In the genomic region with DNA sequence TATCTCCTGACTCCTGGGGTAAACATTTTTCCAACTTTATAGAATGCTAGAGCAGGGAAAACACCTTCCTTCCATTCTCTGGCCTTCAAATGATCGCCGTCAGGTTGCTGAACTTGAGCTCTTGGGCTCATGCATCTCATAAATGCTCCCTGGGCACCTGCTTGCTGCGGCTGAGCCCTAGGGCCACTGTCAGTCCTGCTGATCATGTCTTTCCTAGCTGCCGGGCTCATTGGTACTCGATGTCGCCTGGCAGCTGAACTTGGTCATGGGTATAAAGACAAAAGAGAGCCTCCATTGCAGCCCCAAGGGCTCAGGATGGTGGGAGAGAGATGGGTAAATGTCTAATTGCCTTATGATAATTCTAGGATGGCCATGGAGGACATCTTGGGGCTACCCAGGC, we compare ENCODE assay signal across 23 cellular contexts.
A peak's percentile ranks its signal among the peaks of the same experiment; 100 is the strongest.
DNase-seq lines count a peak whose midpoint lies in the region; ATAC-seq and TF ChIP-seq lines count a peak whose summit lies in the region.
"Had no signal": no experiment of that assay in that cellular context is flagged by ENCODE, and none has a peak within 500 bp of the region (broad histone marks: within the 10 kb centered on the region; RNA-seq: fewer than 3 reads in every experiment).

No MANE protein-coding gene starts in this region.

- no peak for DNase-seq in CD4-positive, CD25-positive, alpha-beta regulatory T cell
- no peak for DNase-seq in osteocyte (ENCODE audit: extremely low spot score, unreplicated experiment)
- DNase-seq in activated CD4-positive, alpha-beta T cell treated with anti-CD3 and anti-CD28 coated beads for 36 hours, result no peak
- no peak for DNase-seq in ACHN
- no peak for DNase-seq in NCI-H345 (lab: John Stamatoyannopoulos, UW)
- DNase-seq: activated CD4-positive, CD25-positive, alpha-beta regulatory T cell treated with anti-CD3 and anti-CD28 coated beads, Interleukin-2, amount 50 U/mL, for 72 hours; activated naive CD4-positive, alpha-beta T cell; activated T-cell treated with anti-CD3 and anti-CD28 coated beads, Interleukin-2, amount 50 U/mL, for 4 hours; amniotic stem cell; effector CD8-positive, alpha-beta T cell; foreskin keratinocyte; hippocampal formation; left colon; midbrain; naive thymus-derived CD4-positive, alpha-beta T cell; NCI-H748 treated with DMSO at 0.1 percent for 48 hours; ovary had no signal

- no peak for TF ChIP-seq EP300 in gastroesophageal sphincter (IDR thresholded peaks at IDR 0.05)

- H3K36me3 Mint-ChIP-seq in CD4-positive, CD25-positive, alpha-beta regulatory T cell, result no peaks in the 10 kb centered on the region
- H3K36me3 Mint-ChIP-seq in osteocyte (ENCODE audit: unreplicated experiment), result no peaks in the 10 kb centered on the region
- no peaks in the 10 kb centered on the region for H3K36me3 Mint-ChIP-seq in activated CD4-positive, alpha-beta T cell treated with anti-CD3 and anti-CD28 coated beads for 36 hours (ENCODE audit: low read depth)
- H3K36me3 Mint-ChIP-seq: CD14-positive monocyte; naive thymus-derived CD4-positive, alpha-beta T cell had no signal

- no peaks in the 10 kb centered on the region for H3K36me3 ChIP-seq in BLaER1
- H3K36me3 ChIP-seq in CD4-positive, CD25-positive, alpha-beta regulatory T cell (ENCODE audit: control insufficient read depth, insufficient read depth, low read length), result no peaks in the 10 kb centered on the region
- no peaks in the 10 kb centered on the region for H3K36me3 ChIP-seq in gastroesophageal sphincter
- H3K36me3 ChIP-seq: HAP-1, ovary, SJSA1 had no signal

- no peak overlapping the region for H3K9ac ChIP-seq in BLaER1

- TF ChIP-seq CTCF in gastroesophageal sphincter (IDR thresholded peaks at IDR 0.05) (no peak), osteocyte (IDR thresholded peaks at IDR 0.05) (no peak)

- no peaks in the 10 kb centered on the region for H3K9me3 Mint-ChIP-seq in CD4-positive, CD25-positive, alpha-beta regulatory T cell
- H3K9me3 Mint-ChIP-seq in osteocyte (ENCODE audit: unreplicated experiment), result no peaks in the 10 kb centered on the region
- H3K9me3 Mint-ChIP-seq in activated CD4-positive, alpha-beta T cell treated with anti-CD3 and anti-CD28 coated beads for 36 hours (ENCODE audit: low read depth), result no peaks in the 10 kb centered on the region
- H3K9me3 Mint-ChIP-seq: activated T-cell treated with anti-CD3 and anti-CD28 coated beads, Interleukin-2, amount 50 U/mL, for 4 hours; CD14-positive monocyte had no signal

- POLR2A ChIA-PET in activated CD4-positive, alpha-beta T cell treated with anti-CD3 and anti-CD28 coated beads for 36 hours (lab: Charles Lee), result no interaction called here

- H3K27ac Mint-ChIP-seq in CD4-positive, CD25-positive, alpha-beta regulatory T cell, result peak overlapping the region in 2 of 3 donors; percentile 21 to 43
- H3K27ac Mint-ChIP-seq in osteocyte (ENCODE audit: unreplicated experiment), result peak overlapping the region; percentile 13
- H3K27ac Mint-ChIP-seq in activated CD4-positive, alpha-beta T cell treated with anti-CD3 and anti-CD28 coated beads for 36 hours, result no peak overlapping the region
- H3K27ac Mint-ChIP-seq: naive thymus-derived CD4-positive, alpha-beta T cell had no signal

- H3K4me1 ChIP-seq in BLaER1 (peaks cover 99% of the 10 kb centered on the region), gastroesophageal sphincter (peaks cover 0 to 83% (median 28%) of the 10 kb centered on the region in 3 donors)
- H3K4me1 ChIP-seq in CD4-positive, CD25-positive, alpha-beta regulatory T cell (ENCODE audit: control insufficient read depth, insufficient read depth, low read length, poor library complexity, severe bottlenecking), result no peaks in the 10 kb centered on the region
- H3K4me1 ChIP-seq: HAP-1 had no signal

- H4K20me1 ChIP-seq in BLaER1, result no peaks in the 10 kb centered on the region

- peak overlapping the region; percentile 21; the same call in 1 of the 2 replicates for H3K4me2 ChIP-seq in BLaER1

- H3K4me1 Mint-ChIP-seq in CD4-positive, CD25-positive, alpha-beta regulatory T cell, result peaks cover 0 to 4% (median 2%) of the 10 kb centered on the region in 4 donors
- peaks cover 23% of the 10 kb centered on the region for H3K4me1 Mint-ChIP-seq in osteocyte (ENCODE audit: unreplicated experiment)
- no peaks in the 10 kb centered on the region for H3K4me1 Mint-ChIP-seq in activated CD4-positive, alpha-beta T cell treated with anti-CD3 and anti-CD28 coated beads for 36 hours
- H3K4me1 Mint-ChIP-seq: CD14-positive monocyte had no signal

- WGBS in gastroesophageal sphincter (ENCODE audit: low coverage in 1 of 2), 2 donors, result 100% methylated on average over 2 of the region's 6 CpGs; no CpG with 5 or more reads in 1 of the 2 donors

- no peaks in the 10 kb centered on the region for H3K27me3 Mint-ChIP-seq in CD4-positive, CD25-positive, alpha-beta regulatory T cell
- H3K27me3 Mint-ChIP-seq in osteocyte (ENCODE audit: unreplicated experiment), result no peaks in the 10 kb centered on the region
- peaks cover 2% of the 10 kb centered on the region for H3K27me3 Mint-ChIP-seq in activated CD4-positive, alpha-beta T cell treated with anti-CD3 and anti-CD28 coated beads for 36 hours

- H3K27ac ChIP-seq in BLaER1 (no peak overlapping the region), gastroesophageal sphincter (peak overlapping the region in 3 of 4 donors; percentile 55 to 76 (median 71))
- H3K27ac ChIP-seq in CD4-positive, CD25-positive, alpha-beta regulatory T cell (ENCODE audit: insufficient read depth, low read length, poor library complexity, severe bottlenecking), result no peak overlapping the region
- H3K27ac ChIP-seq: ovary had no signal

- H3K27me3 ChIP-seq in BLaER1 (no peaks in the 10 kb centered on the region), gastroesophageal sphincter (no peaks in the 10 kb centered on the region)
- no peaks in the 10 kb centered on the region for H3K27me3 ChIP-seq in CD4-positive, CD25-positive, alpha-beta regulatory T cell (ENCODE audit: control insufficient read depth, insufficient read depth, low read length)
- H3K27me3 ChIP-seq: foreskin keratinocyte, ovary, SJSA1 had no signal

- ATAC-seq in CD4-positive, CD25-positive, alpha-beta regulatory T cell (ENCODE audit: low read depth in 2 of 2), result no peak
- ATAC-seq in gastroesophageal sphincter, result no peak
- no peak for ATAC-seq in activated CD4-positive, alpha-beta T cell treated with anti-CD3 and anti-CD28 coated beads for 36 hours
- ATAC-seq: activated T-cell treated with anti-CD3 and anti-CD28 coated beads, Interleukin-2, amount 50 U/mL, for 4 hours; foreskin keratinocyte; K562; left colon; naive thymus-derived CD4-positive, alpha-beta T cell had no signal

- H3K9me3 ChIP-seq in BLaER1, result no peaks in the 10 kb centered on the region
- no peaks in the 10 kb centered on the region for H3K9me3 ChIP-seq in CD4-positive, CD25-positive, alpha-beta regulatory T cell (ENCODE audit: control insufficient read depth in 2 of 2, low read length in 2 of 2)
- no peaks in the 10 kb centered on the region for H3K9me3 ChIP-seq in gastroesophageal sphincter
- H3K9me3 ChIP-seq: HAP-1, ovary, SJSA1 had no signal

- H3K4me3 ChIP-seq in BLaER1 (no peak overlapping the region), gastroesophageal sphincter (no peak overlapping the region)
- H3K4me3 ChIP-seq in CD4-positive, CD25-positive, alpha-beta regulatory T cell (ENCODE audit: low read depth, low read length), result no peak overlapping the region
- H3K4me3 ChIP-seq: HAP-1, K562, ovary, SJSA1 had no signal

- TF ChIP-seq POLR2A in gastroesophageal sphincter (IDR thresholded peaks at IDR 0.05), result no peak

- in situ Hi-C loops in ACHN (cut with HindIII; ENCODE audit: low pct_ligation_motif_present, low pct_unique_long_range_greater_than_20kb, low sequenced_read_pairs), result no loop called here

- CTCF ChIA-PET in activated CD4-positive, alpha-beta T cell treated with anti-CD3 and anti-CD28 coated beads for 36 hours (lab: Charles Lee), result interaction anchor here (0.8 kb wide), 1 partner anchor 72 kb away, joined by 3 read pairs; no protein-coding TSS in a partner anchor

- intact Hi-C loops in activated CD4-positive, alpha-beta T cell treated with anti-CD3 and anti-CD28 coated beads for 36 hours (cut with DNase I, micrococcal nuclease), result no loop called here

- H3K4me3 Mint-ChIP-seq in CD4-positive, CD25-positive, alpha-beta regulatory T cell, result no peak overlapping the region
- H3K4me3 Mint-ChIP-seq in osteocyte (ENCODE audit: unreplicated experiment), result no peak overlapping the region
- no peak overlapping the region for H3K4me3 Mint-ChIP-seq in activated CD4-positive, alpha-beta T cell treated with anti-CD3 and anti-CD28 coated beads for 36 hours
- H3K4me3 Mint-ChIP-seq: activated T-cell treated with anti-CD3 and anti-CD28 coated beads, Interleukin-2, amount 50 U/mL, for 4 hours; CD14-positive monocyte; naive thymus-derived CD4-positive, alpha-beta T cell had no signal

Comparison
In these comparisons a context has a peak if more than half of its experiments do, and no peak if none do; other contexts are left out.
1. H3K27ac ChIP-seq: peak in gastroesophageal sphincter (3 of 4); none in BLaER1 (single experiment) and CD4-positive, CD25-positive, alpha-beta regulatory T cell (single experiment).